In the genomic region with DNA sequence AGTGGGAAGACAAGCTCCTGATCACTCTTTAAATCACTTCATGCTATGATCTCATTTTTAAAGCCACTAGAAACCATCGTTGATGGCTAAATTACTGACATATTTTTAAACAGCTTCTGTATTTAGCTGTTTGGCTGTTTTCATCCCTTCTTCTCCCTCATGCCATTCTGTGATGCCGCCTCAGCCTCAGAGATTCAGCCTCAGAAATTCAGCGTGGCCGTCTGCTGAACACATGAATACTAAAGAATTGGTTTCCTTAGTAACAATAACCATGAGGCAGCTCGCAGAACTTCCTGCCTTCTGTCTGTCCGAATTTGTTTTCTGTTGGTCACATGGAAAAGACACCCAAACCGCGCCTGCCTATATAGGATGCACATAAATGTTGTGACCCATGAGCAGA, we compare ENCODE assay signal across 28 cellular contexts. TPM values are rescaled to one million over a fixed set of nuclear protein-coding genes. Genes with fewer than 3 reads are reported as not detected.
DNase-seq lines count a peak whose midpoint lies in the region; ATAC-seq, FAIRE-seq and TF ChIP-seq lines count a peak whose summit lies in the region.
"Had no signal": no experiment of that assay in that cellular context is flagged by ENCODE, and none has a peak within 500 bp of the region (broad histone marks: within the 10 kb centered on the region; RNA-seq: fewer than 3 reads in every experiment).

No MANE protein-coding gene starts in this region.

- H2AFZ ChIP-seq in astrocyte (ENCODE audit: low read depth, low read length), result no peak overlapping the region

- no peaks in the 10 kb centered on the region for H3K79me2 ChIP-seq in astrocyte (ENCODE audit: insufficient read depth, low read length)

- peak overlapping the region; percentile 8 for H3K4me2 ChIP-seq in astrocyte (ENCODE audit: low read length)

- DNase-seq in DMS153 (lab: John Stamatoyannopoulos, UW), result peak; percentile 13
- no peak for DNase-seq in DMS153 treated with DMSO at 0.1 percent for 48 hours (lab: John Stamatoyannopoulos, UW; ENCODE audit: unreplicated experiment)
- no peak for DNase-seq in astrocyte (ENCODE audit: low read depth)
- DNase-seq in lung microvascular endothelial cell (ENCODE audit: low read depth in 2 of 2), result peak; percentile 8 to 16
- peak; percentile 19 for DNase-seq in retina
- DNase-seq in gastrocnemius medialis, result no peak
- DNase-seq in sciatic nerve (ENCODE audit: low spot score), result no peak
- DNase-seq: DMS79, H7, HFFc6, MM.1S, NCI-H1092 treated with DMSO at 0.1 percent for 48 hours, NCI-H1436 treated with DMSO at 0.1 percent for 48 hours, NCI-H2029 treated with DMSO at 0.1 percent for 48 hours, NCI-H2171, NCI-H524 treated with DMSO at 0.1 percent for 48 hours, OCI-M1 had no signal

- peaks cover 36% of the 10 kb centered on the region for H3K27me3 Mint-ChIP-seq in astrocyte (ENCODE audit: low read depth, unreplicated experiment)

- H4K20me1 ChIP-seq in astrocyte (ENCODE audit: insufficient read depth, low read length), result no peaks in the 10 kb centered on the region

- H3K9me3 ChIP-seq in astrocyte (ENCODE audit: insufficient read depth, low read depth, low read length) (no peaks in the 10 kb centered on the region), gastrocnemius medialis (no peaks in the 10 kb centered on the region)
- H3K9me3 ChIP-seq: SJSA1 had no signal

- no peak overlapping the region for H3K9ac ChIP-seq in astrocyte (ENCODE audit: low read length)

- in situ Hi-C loops in gastrocnemius medialis (cut with MboI; ENCODE audit: low sequenced_read_pairs in 4 of 4), result no loop called here

- H3K4me3 ChIP-seq in astrocyte (ENCODE audit: insufficient read depth, low read depth, low read length), result no peak overlapping the region
- H3K4me3 ChIP-seq in gastrocnemius medialis, result no peak overlapping the region
- H3K4me3 ChIP-seq: K562, SJSA1 had no signal

- H3K36me3 ChIP-seq in astrocyte (ENCODE audit: insufficient read depth, low read length) (no peaks in the 10 kb centered on the region), gastrocnemius medialis (no peaks in the 10 kb centered on the region)
- H3K36me3 ChIP-seq: SJSA1 had no signal

- no peak overlapping the region for H3K27ac Mint-ChIP-seq in astrocyte (ENCODE audit: unreplicated experiment)
- H3K27ac Mint-ChIP-seq: B cell, HFFc6 had no signal

- ATAC-seq in GM18861 (IDR thresholded peaks at IDR 0.05; ENCODE audit: unreplicated experiment), result no peak
- ATAC-seq in gastrocnemius medialis, result no peak
- ATAC-seq in sciatic nerve, result no peak
- ATAC-seq: HepG2, K562, Right ventricle myocardium inferior had no signal

- intact Hi-C loops in gastrocnemius medialis (cut with DNase I; ENCODE audit: low total_unique reads), result no loop called here
- intact Hi-C loops in sciatic nerve (cut with DNase I), result no loop called here

- H3K27me3 ChIP-seq in astrocyte (ENCODE audit: insufficient read depth, low read length) (no peaks in the 10 kb centered on the region), gastrocnemius medialis (no peaks in the 10 kb centered on the region)
- H3K27me3 ChIP-seq: SJSA1 had no signal

- H3K4me1 ChIP-seq in astrocyte (ENCODE audit: insufficient read depth, low read length) (peaks cover 10% of the 10 kb centered on the region), gastrocnemius medialis (no peaks in the 10 kb centered on the region)

- no peak overlapping the region for H3K4me3 Mint-ChIP-seq in astrocyte (ENCODE audit: unreplicated experiment)
- H3K4me3 Mint-ChIP-seq: B cell, CD14-positive monocyte, HFFc6 had no signal

- H3K9me3 Mint-ChIP-seq in astrocyte (ENCODE audit: unreplicated experiment), result peaks cover 2% of the 10 kb centered on the region
- H3K9me3 Mint-ChIP-seq: HFFc6 had no signal

- no peaks in the 10 kb centered on the region for H3K4me1 Mint-ChIP-seq in astrocyte (ENCODE audit: low read depth, unreplicated experiment)
- H3K4me1 Mint-ChIP-seq: B cell had no signal

- H3K27ac ChIP-seq in astrocyte (ENCODE audit: low read depth, low read length) (no peak overlapping the region), gastrocnemius medialis (no peak overlapping the region)
- H3K27ac ChIP-seq: 22Rv1, HL-60, SJSA1 had no signal

- no peak for TF ChIP-seq CTCF in astrocyte (IDR thresholded peaks at IDR 0.05; ENCODE audit: insufficient read depth, low read depth, low read length)
- no peak for TF ChIP-seq CTCF in gastrocnemius medialis (IDR thresholded peaks at IDR 0.05 in 4 of 5, conservative IDR thresholded peaks at IDR 0.05 in 1 of 5)

- FAIRE-seq in astrocyte (lab: Jason Lieb, UNC), result no peak
- FAIRE-seq: D721Med, HepG2, K562, RCC 7860 had no signal

- H3K36me3 Mint-ChIP-seq in astrocyte (ENCODE audit: low read depth, unreplicated experiment), result no peaks in the 10 kb centered on the region
- H3K36me3 Mint-ChIP-seq: CD14-positive monocyte had no signal

- TF ChIP-seq POLR2A in gastrocnemius medialis (IDR thresholded peaks at IDR 0.05), result no peak

RNA-seq across cellular contexts. Expression of a gene that starts 31.0 kb away (rescaled TPM):
- total RNA-seq in astrocyte (5.4 and 6.8 TPM in 2 replicates), lung microvascular endothelial cell (2.0 and 2.2 TPM in 2 replicates), gastrocnemius medialis (1 to 10 TPM; 2.1 to 4.1 (median 3.5) TPM), sciatic nerve (120 TPM)

Comparison
In these comparisons a context has a peak if more than half of its experiments do, and no peak if none do; other contexts are left out.
1. DNase-seq: peak in DMS153 (single experiment), lung microvascular endothelial cell (2 of 2) and retina (single experiment); none in DMS153 treated with DMSO at 0.1 percent for 48 hours (single experiment), astrocyte (single experiment), gastrocnemius medialis (0 of 2) and sciatic nerve (single experiment).
2. RNA of a gene that starts 31.0 kb away (total RNA-seq): 120 TPM in sciatic nerve (single experiment); 5.4 to 6.8 TPM in astrocyte, 2.1 to 4.1 TPM in gastrocnemius medialis and 2.0 to 2.2 TPM in lung microvascular endothelial cell; every median in the first group is over 10 times any median in the second.